Comparison of ENCODE assay signal across 28 cellular contexts in genomic region chr5:43702293-43702692, GRCh38.
"Had no signal": no experiment of that assay in that cellular context is flagged by ENCODE, and none has a peak within 500 bp of the region (broad histone marks: within the 10 kb centered on the region; RNA-seq: fewer than 3 reads in every experiment).

No MANE protein-coding gene starts in this region.

- H3K4me1 Mint-ChIP-seq: activated CD4-positive, alpha-beta memory T cell treated with anti-CD3 and anti-CD28 coated beads, Interleukin-2, amount 10 ng/mL, durations not matched to agents 7 days and 5 days; activated CD4-positive, alpha-beta T cell treated with anti-CD3 and anti-CD28 coated beads for 36 hours; activated CD4-positive, alpha-beta T cell treated with anti-CD3 and anti-CD28 coated beads, Interleukin-2, amount 10 ng/mL, durations not matched to agents 24 days and 14 days; activated naive CD8-positive, alpha-beta T cell treated with anti-CD3 and anti-CD28 coated beads, Interleukin-2, amount 50 U/mL, for 24 hours had no signal

- ATAC-seq: activated CD4-positive, alpha-beta T cell treated with anti-CD3 and anti-CD28 coated beads for 36 hours; activated naive CD8-positive, alpha-beta T cell treated with anti-CD3 and anti-CD28 coated beads, Interleukin-2, amount 50 U/mL, for 24 hours; body of pancreas; esophagus mucosa had no signal

- H3K36me3 ChIP-seq: adrenal gland had no signal

- H3K9me3 Mint-ChIP-seq: activated CD4-positive, alpha-beta T cell treated with anti-CD3 and anti-CD28 coated beads, Interleukin-2, amount 10 ng/mL, durations not matched to agents 24 days and 14 days; activated naive CD4-positive, alpha-beta T cell treated with anti-CD3 and anti-CD28 coated beads for 36 hours; activated naive CD8-positive, alpha-beta T cell treated with anti-CD3 and anti-CD28 coated beads, Interleukin-2, amount 50 U/mL, for 24 hours; activated T-helper 1 cell treated with anti-CD3 and anti-CD28 coated beads, Interleukin-12 subunit alpha, Interleukin-12 subunit beta, Interleukin-2, Interleukin-4 antibody, amounts not matched to agents 30 ng/mL and 10 ng/mL and 1 ng/mL, durations not matched to agents 14 hours and 24 hours and 36 hours; activated T-helper 2 cell treated with anti-CD3 and anti-CD28 coated beads, Interferon-gamma antibody, Interleukin-2, Interleukin-4, amounts not matched to agents 10 μg/mL and 5 μg/mL and 100 μg/mL, durations not matched to agents 14 hours and 24 hours and 36 hours; central memory CD8-positive, alpha-beta T cell; dendritic cell treated with granulocyte-macrophage colony-stimulating factor and Interleukin-4, amounts not matched to agents 40 ng/mL and 50 ng/mL, for 4 days had no signal

- H3K4me3 ChIP-seq: adrenal gland, body of pancreas, breast epithelium, coronary artery, dorsolateral prefrontal cortex had no signal

- H3K9me3 ChIP-seq: adrenal gland, body of pancreas, breast epithelium had no signal

- H3K4me3 Mint-ChIP-seq: activated CD4-positive, alpha-beta memory T cell treated with anti-CD3 and anti-CD28 coated beads, Interleukin-2, amount 10 ng/mL, durations not matched to agents 7 days and 5 days; activated CD4-positive, alpha-beta T cell treated with anti-CD3 and anti-CD28 coated beads for 36 hours; activated CD4-positive, alpha-beta T cell treated with anti-CD3 and anti-CD28 coated beads, Interleukin-2, amount 10 ng/mL, durations not matched to agents 24 days and 14 days; activated naive CD4-positive, alpha-beta T cell treated with anti-CD3 and anti-CD28 coated beads for 36 hours; activated naive CD4-positive, alpha-beta T cell treated with anti-CD3 and anti-CD28 coated beads, Interleukin-2, amount 50 U/mL, for 24 hours; activated naive CD8-positive, alpha-beta T cell treated with anti-CD3 and anti-CD28 coated beads for 36 hours; activated naive CD8-positive, alpha-beta T cell treated with anti-CD3 and anti-CD28 coated beads, Interleukin-2, amount 50 U/mL, for 24 hours; activated T-cell treated with anti-CD3 and anti-CD28 coated beads, Interleukin-2, amount 50 U/mL, for 24 hours; activated T-helper 1 cell treated with anti-CD3 and anti-CD28 coated beads, Interleukin-12 subunit alpha, Interleukin-12 subunit beta, Interleukin-2, Interleukin-4 antibody, amounts not matched to agents 30 ng/mL and 10 ng/mL and 1 ng/mL, durations not matched to agents 14 hours and 24 hours and 36 hours; central memory CD8-positive, alpha-beta T cell; dendritic cell treated with granulocyte-macrophage colony-stimulating factor and Interleukin-4, amounts not matched to agents 40 ng/mL and 50 ng/mL, for 4 days; endodermal cell had no signal

- H3K4me1 ChIP-seq: breast epithelium had no signal

- DNase-seq: activated CD4-positive, alpha-beta memory T cell treated with anti-CD3 and anti-CD28 coated beads, Interleukin-2, amount 10 ng/mL, durations not matched to agents 7 days and 5 days; activated CD4-positive, alpha-beta T cell treated with anti-CD3 and anti-CD28 coated beads for 36 hours; activated CD4-positive, alpha-beta T cell treated with anti-CD3 and anti-CD28 coated beads, Interleukin-2, amount 10 ng/mL, durations not matched to agents 24 days and 14 days; activated CD4-positive, CD25-positive, alpha-beta regulatory T cell; activated CD4-positive, CD25-positive, alpha-beta regulatory T cell treated with anti-CD3 and anti-CD28 coated beads, Interleukin-2, amount 50 U/mL, for 72 hours; activated CD8-positive, alpha-beta memory T cell treated with anti-CD3 and anti-CD28 coated beads, Interleukin-2, amount 50 U/mL, for 48 hours; activated effector memory CD4-positive, alpha-beta T cell treated with anti-CD3 and anti-CD28 coated beads, Interleukin-2, amount 50 U/mL, for 16 hours; activated naive CD4-positive, alpha-beta T cell treated with anti-CD3 and anti-CD28 coated beads for 36 hours; activated naive CD8-positive, alpha-beta T cell treated with anti-CD3 and anti-CD28 coated beads for 36 hours; activated naive CD8-positive, alpha-beta T cell treated with anti-CD3 and anti-CD28 coated beads, Interleukin-2, amount 50 U/mL, for 24 hours; activated T-cell treated with anti-CD3 and anti-CD28 coated beads for 4 hours; activated T-cell treated with anti-CD3 and anti-CD28 coated beads, Interleukin-2, amount 50 U/mL, for 24 hours; adrenal gland; aorta; effector memory CD4-positive, alpha-beta T cell; endodermal cell; T-helper 2 cell had no signal

- H3K27ac Mint-ChIP-seq: activated CD4-positive, alpha-beta memory T cell treated with anti-CD3 and anti-CD28 coated beads, Interleukin-2, amount 10 ng/mL, durations not matched to agents 7 days and 5 days; activated CD4-positive, alpha-beta T cell treated with anti-CD3 and anti-CD28 coated beads for 36 hours; activated CD4-positive, alpha-beta T cell treated with anti-CD3 and anti-CD28 coated beads, Interleukin-2, amount 10 ng/mL, durations not matched to agents 24 days and 14 days; activated naive CD4-positive, alpha-beta T cell treated with anti-CD3 and anti-CD28 coated beads for 36 hours; activated naive CD4-positive, alpha-beta T cell treated with anti-CD3 and anti-CD28 coated beads, Interleukin-2, amount 50 U/mL, for 24 hours; activated naive CD8-positive, alpha-beta T cell treated with anti-CD3 and anti-CD28 coated beads for 36 hours; activated naive CD8-positive, alpha-beta T cell treated with anti-CD3 and anti-CD28 coated beads, Interleukin-2, amount 50 U/mL, for 24 hours; activated T-cell treated with anti-CD3 and anti-CD28 coated beads, Interleukin-2, amount 50 U/mL, for 24 hours; activated T-helper 1 cell treated with anti-CD3 and anti-CD28 coated beads, Interleukin-12 subunit alpha, Interleukin-12 subunit beta, Interleukin-2, Interleukin-4 antibody, amounts not matched to agents 30 ng/mL and 10 ng/mL and 1 ng/mL, durations not matched to agents 14 hours and 24 hours and 36 hours; activated T-helper 2 cell treated with anti-CD3 and anti-CD28 coated beads, Interferon-gamma antibody, Interleukin-2, Interleukin-4, amounts not matched to agents 10 μg/mL and 5 μg/mL and 100 μg/mL, durations not matched to agents 14 hours and 24 hours and 36 hours; dendritic cell treated with granulocyte-macrophage colony-stimulating factor and Interleukin-4, amounts not matched to agents 40 ng/mL and 50 ng/mL, for 4 days; endodermal cell had no signal

- FAIRE-seq: frontal cortex had no signal

- H3K27me3 Mint-ChIP-seq: activated CD4-positive, alpha-beta memory T cell treated with anti-CD3 and anti-CD28 coated beads, Interleukin-2, amount 10 ng/mL, durations not matched to agents 7 days and 5 days; activated CD4-positive, alpha-beta T cell treated with anti-CD3 and anti-CD28 coated beads for 36 hours; activated CD4-positive, alpha-beta T cell treated with anti-CD3 and anti-CD28 coated beads, Interleukin-2, amount 10 ng/mL, durations not matched to agents 24 days and 14 days; activated naive CD4-positive, alpha-beta T cell treated with anti-CD3 and anti-CD28 coated beads, Interleukin-2, amount 50 U/mL, for 24 hours; activated naive CD8-positive, alpha-beta T cell treated with anti-CD3 and anti-CD28 coated beads for 36 hours; activated naive CD8-positive, alpha-beta T cell treated with anti-CD3 and anti-CD28 coated beads, Interleukin-2, amount 50 U/mL, for 24 hours; activated T-cell treated with anti-CD3 and anti-CD28 coated beads, Interleukin-2, amount 50 U/mL, for 24 hours; central memory CD8-positive, alpha-beta T cell; dendritic cell treated with granulocyte-macrophage colony-stimulating factor and Interleukin-4, amounts not matched to agents 40 ng/mL and 50 ng/mL, for 4 days had no signal

- H3K27me3 ChIP-seq: adrenal gland, body of pancreas, breast epithelium, dorsolateral prefrontal cortex had no signal

- H3K27ac ChIP-seq: breast epithelium, coronary artery had no signal
